Comparison of ENCODE assay signal across 8 cellular contexts in the genomic region with DNA sequence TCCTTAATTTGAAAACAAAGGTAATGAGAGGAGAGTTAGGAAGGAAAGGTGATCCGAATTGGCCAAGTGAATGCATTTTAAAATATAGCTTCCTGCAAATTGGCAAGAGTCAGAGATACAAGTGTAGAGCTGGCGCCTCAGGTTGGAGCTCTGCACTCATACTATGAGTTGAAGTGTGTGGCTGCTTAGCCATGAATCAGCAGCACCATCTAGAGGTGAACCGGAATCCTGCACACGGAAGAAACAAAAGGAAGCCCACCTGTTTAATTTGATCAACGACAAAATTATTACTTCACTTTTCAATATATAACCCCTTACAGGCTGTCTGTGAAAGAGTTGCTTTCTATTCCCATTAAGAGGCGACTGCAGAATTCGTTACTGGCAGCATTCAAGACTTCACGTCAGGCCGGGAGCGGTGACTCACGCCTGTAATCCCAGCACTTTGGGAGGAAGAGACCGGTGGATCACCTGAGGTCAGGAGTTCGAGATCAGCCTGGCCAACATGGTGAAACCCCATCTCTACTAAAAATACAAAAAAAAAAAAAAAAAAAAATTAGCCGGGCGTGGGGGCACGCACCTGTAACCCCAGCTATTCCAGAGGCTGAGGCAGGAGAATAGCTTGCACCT.
DNase-seq lines count a peak whose midpoint lies in the region; ATAC-seq and TF ChIP-seq lines count a peak whose summit lies in the region.

No MANE protein-coding gene starts in this region.

- no peaks in the 10 kb centered on the region for H3K27me3 ChIP-seq in OCI-LY1 (ENCODE audit: insufficient read depth, low read length)
- H3K27me3 ChIP-seq in esophagus muscularis mucosa: no peaks in the 10 kb centered on the region

- TF ChIP-seq CTCF in OCI-LY1 (IDR thresholded peaks at IDR 0.05; ENCODE audit: low read length) (peak; percentile 82), esophagus muscularis mucosa (IDR thresholded peaks at IDR 0.05) (peak; percentile 43 to 70 (median 48)), neural crest cell (conservative IDR thresholded peaks at IDR 0.05) (peak; percentile 95)

- no peak overlapping the region for H3K9ac ChIP-seq in OCI-LY1 (ENCODE audit: low read length)

- no peak overlapping the region for H3K4me2 ChIP-seq in OCI-LY1 (ENCODE audit: low read length)

- H2AFZ ChIP-seq in OCI-LY1 (ENCODE audit: low read length): no peak overlapping the region

- no peak for ATAC-seq in GM19351 (IDR thresholded peaks at IDR 0.05; ENCODE audit: unreplicated experiment)
- no peak for ATAC-seq in HG03108 (IDR thresholded peaks at IDR 0.05; ENCODE audit: unreplicated experiment)
- no peak for ATAC-seq in HG03520 (IDR thresholded peaks at IDR 0.05; ENCODE audit: unreplicated experiment)

- H3K4me1 Mint-ChIP-seq in neural crest cell: peaks cover 4% of the 10 kb centered on the region

- no peaks in the 10 kb centered on the region for H3K9me3 Mint-ChIP-seq in neural crest cell

- H3K4me3 Mint-ChIP-seq in neural crest cell: no peak overlapping the region

- DNase-seq in DMS53 treated with DMSO at 0.1 percent for 48 hours (lab: John Stamatoyannopoulos, UW; ENCODE audit: unreplicated experiment) (peak; percentile 1), HPDE6-E6E7 (ENCODE audit: extremely low spot score) (peak; percentile 5), esophagus muscularis mucosa (ENCODE audit: extremely low spot score) (no peak), neural crest cell (ENCODE audit: low read depth, low spot score) (peak; percentile 55)

- H3F3A ChIP-seq in OCI-LY1 (ENCODE audit: insufficient read depth, low read length): no peaks in the 10 kb centered on the region

- H3K4me1 ChIP-seq in OCI-LY1 (ENCODE audit: insufficient read depth, low read length, severe bottlenecking): no peaks in the 10 kb centered on the region
- no peaks in the 10 kb centered on the region for H3K4me1 ChIP-seq in esophagus muscularis mucosa

- no peaks in the 10 kb centered on the region for H3K9me2 ChIP-seq in OCI-LY1 (ENCODE audit: low read depth, low read length)

- H3K27ac ChIP-seq in OCI-LY1 (ENCODE audit: low read depth, low read length, poor library complexity, severe bottlenecking) (no peak overlapping the region), esophagus muscularis mucosa (replicated peaks in 1 of 4) (no peak overlapping the region)

- intact Hi-C loops in esophagus muscularis mucosa (cut with DNase I): no loop called here

- H3K9me3 ChIP-seq in OCI-LY1 (ENCODE audit: low read length): no peaks in the 10 kb centered on the region
- H3K9me3 ChIP-seq in esophagus muscularis mucosa: no peaks in the 10 kb centered on the region

- H3K4me3 ChIP-seq in OCI-LY1 (ENCODE audit: low read depth, low read length, poor library complexity, severe bottlenecking) (no peak overlapping the region), esophagus muscularis mucosa (no peak overlapping the region)

- no peak overlapping the region for H3K27ac Mint-ChIP-seq in neural crest cell (ENCODE audit: unreplicated experiment)

- H3K79me2 ChIP-seq in OCI-LY1 (ENCODE audit: insufficient read depth, low read length): no peaks in the 10 kb centered on the region

- H3K36me3 Mint-ChIP-seq in neural crest cell (ENCODE audit: low read depth): no peaks in the 10 kb centered on the region

- no peak for TF ChIP-seq EP300 in esophagus muscularis mucosa (IDR thresholded peaks at IDR 0.05)

- no peaks in the 10 kb centered on the region for H3K27me3 Mint-ChIP-seq in neural crest cell (ENCODE audit: low read depth)

- WGBS in esophagus muscularis mucosa: 52% methylated on average over 16 of the region's 16 CpGs

- no peaks in the 10 kb centered on the region for H4K20me1 ChIP-seq in OCI-LY1 (ENCODE audit: insufficient read depth, low read length)

- TF ChIP-seq POLR2A in esophagus muscularis mucosa (IDR thresholded peaks at IDR 0.05; ENCODE audit: low read depth): no peak

- H3K36me3 ChIP-seq in OCI-LY1 (ENCODE audit: insufficient read depth, low read length) (no peaks in the 10 kb centered on the region), esophagus muscularis mucosa (no peaks in the 10 kb centered on the region)
